ENCODE assay signal across 1 cellular context in the genomic region with DNA sequence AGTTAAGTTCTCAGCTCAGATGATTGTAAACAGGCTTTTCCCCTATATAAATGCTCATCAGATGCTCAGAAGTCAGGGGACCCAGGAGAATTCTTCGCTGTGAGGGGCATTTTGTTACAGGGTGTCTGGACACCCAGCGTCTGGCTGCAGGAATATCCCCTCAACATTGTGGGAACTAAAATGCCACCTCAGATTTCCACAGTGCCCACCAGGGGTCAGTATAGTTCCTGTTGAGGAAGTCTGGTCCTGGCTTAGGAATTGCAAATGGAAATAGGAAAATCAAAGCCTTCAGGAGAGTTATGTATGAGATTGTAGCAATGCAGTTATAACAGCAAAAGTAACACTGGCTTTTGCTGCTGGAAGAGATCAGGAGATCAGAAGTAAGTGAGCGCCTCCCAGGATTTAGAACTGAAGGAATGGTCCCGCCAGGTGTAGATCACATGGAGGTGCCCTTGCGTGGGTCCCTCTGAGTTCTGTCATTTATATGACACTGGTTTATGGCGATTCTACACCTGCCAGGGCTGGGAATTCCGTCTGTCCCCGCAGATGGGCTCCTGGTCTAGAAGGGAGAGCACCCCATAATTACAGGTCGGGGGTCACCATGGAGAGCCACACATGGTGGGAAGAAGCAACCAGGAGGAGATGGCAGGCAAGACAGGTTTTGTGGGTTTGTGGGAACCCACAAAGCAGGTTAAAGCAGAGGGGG.
TF ChIP-seq lines count a peak whose summit lies in the region.

No MANE protein-coding gene starts in this region.

TF ChIP-seq in K562, 482 proteins besides CTCF, POLR2A, EP300 and RAD21 (continued from another document):
- TF ChIP-seq, protein P1, sequence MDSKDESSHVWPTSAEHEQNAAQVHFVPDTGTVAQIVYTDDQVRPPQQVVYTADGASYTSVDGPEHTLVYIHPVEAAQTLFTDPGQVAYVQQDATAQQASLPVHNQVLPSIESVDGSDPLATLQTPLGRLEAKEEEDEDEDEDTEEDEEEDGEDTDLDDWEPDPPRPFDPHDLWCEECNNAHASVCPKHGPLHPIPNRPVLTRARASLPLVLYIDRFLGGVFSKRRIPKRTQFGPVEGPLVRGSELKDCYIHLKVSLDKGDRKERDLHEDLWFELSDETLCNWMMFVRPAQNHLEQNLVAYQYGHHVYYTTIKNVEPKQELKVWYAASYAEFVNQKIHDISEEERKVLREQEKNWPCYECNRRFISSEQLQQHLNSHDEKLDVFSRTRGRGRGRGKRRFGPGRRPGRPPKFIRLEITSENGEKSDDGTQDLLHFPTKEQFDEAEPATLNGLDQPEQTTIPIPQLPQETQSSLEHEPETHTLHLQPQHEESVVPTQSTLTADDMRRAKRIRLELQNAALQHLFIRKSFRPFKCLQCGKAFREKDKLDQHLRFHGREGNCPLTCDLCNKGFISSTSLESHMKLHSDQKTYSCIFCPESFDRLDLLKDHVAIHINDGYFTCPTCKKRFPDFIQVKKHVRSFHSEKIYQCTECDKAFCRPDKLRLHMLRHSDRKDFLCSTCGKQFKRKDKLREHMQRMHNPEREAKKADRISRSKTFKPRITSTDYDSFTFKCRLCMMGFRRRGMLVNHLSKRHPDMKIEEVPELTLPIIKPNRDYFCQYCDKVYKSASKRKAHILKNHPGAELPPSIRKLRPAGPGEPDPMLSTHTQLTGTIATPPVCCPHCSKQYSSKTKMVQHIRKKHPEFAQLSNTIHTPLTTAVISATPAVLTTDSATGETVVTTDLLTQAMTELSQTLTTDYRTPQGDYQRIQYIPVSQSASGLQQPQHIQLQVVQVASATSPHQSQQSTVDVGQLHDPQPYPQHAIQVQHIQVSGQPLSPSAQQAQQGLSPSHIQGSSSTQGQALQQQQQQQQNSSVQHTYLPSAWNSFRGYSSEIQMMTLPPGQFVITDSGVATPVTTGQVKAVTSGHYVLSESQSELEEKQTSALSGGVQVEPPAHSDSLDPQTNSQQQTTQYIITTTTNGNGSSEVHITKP (IDR thresholded peaks at IDR 0.05; ENCODE audit: partially characterized antibody) = no peak
- TF ChIP-seq ZNF431 (CRISPR knock-in tag; IDR thresholded peaks at IDR 0.05) (no peak), ZNF589 (CRISPR knock-in tag; IDR thresholded peaks at IDR 0.05; ENCODE audit: low read depth) (no peak), NR1H2 (CRISPR knock-in tag; IDR thresholded peaks at IDR 0.05) (no peak), STAG1 (CRISPR knock-in tag; IDR thresholded peaks at IDR 0.05; ENCODE audit: borderline replicate concordance) (peak; percentile 17; the same call in 1 of the 2 replicates), NCOR1 (IDR thresholded peaks at IDR 0.05) (no peak), LCOR (CRISPR knock-in tag; IDR thresholded peaks at IDR 0.05) (no peak), GTF2E2 (tag; IDR thresholded peaks at IDR 0.05) (no peak), RNF2 (IDR thresholded peaks at IDR 0.05) (no peak), KLF1 (tag; IDR thresholded peaks at IDR 0.05) (no peak), NFYB (IDR thresholded peaks at IDR 0.05; ENCODE audit: extremely low read depth, insufficient read length) (no peak), POU5F1 (IDR thresholded peaks at IDR 0.05; ENCODE audit: borderline replicate concordance, low read depth, low read length, partially characterized antibody) (no peak)
- TF ChIP-seq, protein P2, sequence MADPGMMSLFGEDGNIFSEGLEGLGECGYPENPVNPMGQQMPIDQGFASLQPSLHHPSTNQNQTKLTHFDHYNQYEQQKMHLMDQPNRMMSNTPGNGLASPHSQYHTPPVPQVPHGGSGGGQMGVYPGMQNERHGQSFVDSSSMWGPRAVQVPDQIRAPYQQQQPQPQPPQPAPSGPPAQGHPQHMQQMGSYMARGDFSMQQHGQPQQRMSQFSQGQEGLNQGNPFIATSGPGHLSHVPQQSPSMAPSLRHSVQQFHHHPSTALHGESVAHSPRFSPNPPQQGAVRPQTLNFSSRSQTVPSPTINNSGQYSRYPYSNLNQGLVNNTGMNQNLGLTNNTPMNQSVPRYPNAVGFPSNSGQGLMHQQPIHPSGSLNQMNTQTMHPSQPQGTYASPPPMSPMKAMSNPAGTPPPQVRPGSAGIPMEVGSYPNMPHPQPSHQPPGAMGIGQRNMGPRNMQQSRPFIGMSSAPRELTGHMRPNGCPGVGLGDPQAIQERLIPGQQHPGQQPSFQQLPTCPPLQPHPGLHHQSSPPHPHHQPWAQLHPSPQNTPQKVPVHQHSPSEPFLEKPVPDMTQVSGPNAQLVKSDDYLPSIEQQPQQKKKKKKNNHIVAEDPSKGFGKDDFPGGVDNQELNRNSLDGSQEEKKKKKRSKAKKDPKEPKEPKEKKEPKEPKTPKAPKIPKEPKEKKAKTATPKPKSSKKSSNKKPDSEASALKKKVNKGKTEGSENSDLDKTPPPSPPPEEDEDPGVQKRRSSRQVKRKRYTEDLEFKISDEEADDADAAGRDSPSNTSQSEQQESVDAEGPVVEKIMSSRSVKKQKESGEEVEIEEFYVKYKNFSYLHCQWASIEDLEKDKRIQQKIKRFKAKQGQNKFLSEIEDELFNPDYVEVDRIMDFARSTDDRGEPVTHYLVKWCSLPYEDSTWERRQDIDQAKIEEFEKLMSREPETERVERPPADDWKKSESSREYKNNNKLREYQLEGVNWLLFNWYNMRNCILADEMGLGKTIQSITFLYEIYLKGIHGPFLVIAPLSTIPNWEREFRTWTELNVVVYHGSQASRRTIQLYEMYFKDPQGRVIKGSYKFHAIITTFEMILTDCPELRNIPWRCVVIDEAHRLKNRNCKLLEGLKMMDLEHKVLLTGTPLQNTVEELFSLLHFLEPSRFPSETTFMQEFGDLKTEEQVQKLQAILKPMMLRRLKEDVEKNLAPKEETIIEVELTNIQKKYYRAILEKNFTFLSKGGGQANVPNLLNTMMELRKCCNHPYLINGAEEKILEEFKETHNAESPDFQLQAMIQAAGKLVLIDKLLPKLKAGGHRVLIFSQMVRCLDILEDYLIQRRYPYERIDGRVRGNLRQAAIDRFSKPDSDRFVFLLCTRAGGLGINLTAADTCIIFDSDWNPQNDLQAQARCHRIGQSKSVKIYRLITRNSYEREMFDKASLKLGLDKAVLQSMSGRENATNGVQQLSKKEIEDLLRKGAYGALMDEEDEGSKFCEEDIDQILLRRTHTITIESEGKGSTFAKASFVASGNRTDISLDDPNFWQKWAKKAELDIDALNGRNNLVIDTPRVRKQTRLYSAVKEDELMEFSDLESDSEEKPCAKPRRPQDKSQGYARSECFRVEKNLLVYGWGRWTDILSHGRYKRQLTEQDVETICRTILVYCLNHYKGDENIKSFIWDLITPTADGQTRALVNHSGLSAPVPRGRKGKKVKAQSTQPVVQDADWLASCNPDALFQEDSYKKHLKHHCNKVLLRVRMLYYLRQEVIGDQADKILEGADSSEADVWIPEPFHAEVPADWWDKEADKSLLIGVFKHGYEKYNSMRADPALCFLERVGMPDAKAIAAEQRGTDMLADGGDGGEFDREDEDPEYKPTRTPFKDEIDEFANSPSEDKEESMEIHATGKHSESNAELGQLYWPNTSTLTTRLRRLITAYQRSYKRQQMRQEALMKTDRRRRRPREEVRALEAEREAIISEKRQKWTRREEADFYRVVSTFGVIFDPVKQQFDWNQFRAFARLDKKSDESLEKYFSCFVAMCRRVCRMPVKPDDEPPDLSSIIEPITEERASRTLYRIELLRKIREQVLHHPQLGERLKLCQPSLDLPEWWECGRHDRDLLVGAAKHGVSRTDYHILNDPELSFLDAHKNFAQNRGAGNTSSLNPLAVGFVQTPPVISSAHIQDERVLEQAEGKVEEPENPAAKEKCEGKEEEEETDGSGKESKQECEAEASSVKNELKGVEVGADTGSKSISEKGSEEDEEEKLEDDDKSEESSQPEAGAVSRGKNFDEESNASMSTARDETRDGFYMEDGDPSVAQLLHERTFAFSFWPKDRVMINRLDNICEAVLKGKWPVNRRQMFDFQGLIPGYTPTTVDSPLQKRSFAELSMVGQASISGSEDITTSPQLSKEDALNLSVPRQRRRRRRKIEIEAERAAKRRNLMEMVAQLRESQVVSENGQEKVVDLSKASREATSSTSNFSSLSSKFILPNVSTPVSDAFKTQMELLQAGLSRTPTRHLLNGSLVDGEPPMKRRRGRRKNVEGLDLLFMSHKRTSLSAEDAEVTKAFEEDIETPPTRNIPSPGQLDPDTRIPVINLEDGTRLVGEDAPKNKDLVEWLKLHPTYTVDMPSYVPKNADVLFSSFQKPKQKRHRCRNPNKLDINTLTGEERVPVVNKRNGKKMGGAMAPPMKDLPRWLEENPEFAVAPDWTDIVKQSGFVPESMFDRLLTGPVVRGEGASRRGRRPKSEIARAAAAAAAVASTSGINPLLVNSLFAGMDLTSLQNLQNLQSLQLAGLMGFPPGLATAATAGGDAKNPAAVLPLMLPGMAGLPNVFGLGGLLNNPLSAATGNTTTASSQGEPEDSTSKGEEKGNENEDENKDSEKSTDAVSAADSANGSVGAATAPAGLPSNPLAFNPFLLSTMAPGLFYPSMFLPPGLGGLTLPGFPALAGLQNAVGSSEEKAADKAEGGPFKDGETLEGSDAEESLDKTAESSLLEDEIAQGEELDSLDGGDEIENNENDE (IDR thresholded peaks at IDR 0.05; ENCODE audit: low read depth, low read length) = no peak
- TF ChIP-seq, protein P3, sequence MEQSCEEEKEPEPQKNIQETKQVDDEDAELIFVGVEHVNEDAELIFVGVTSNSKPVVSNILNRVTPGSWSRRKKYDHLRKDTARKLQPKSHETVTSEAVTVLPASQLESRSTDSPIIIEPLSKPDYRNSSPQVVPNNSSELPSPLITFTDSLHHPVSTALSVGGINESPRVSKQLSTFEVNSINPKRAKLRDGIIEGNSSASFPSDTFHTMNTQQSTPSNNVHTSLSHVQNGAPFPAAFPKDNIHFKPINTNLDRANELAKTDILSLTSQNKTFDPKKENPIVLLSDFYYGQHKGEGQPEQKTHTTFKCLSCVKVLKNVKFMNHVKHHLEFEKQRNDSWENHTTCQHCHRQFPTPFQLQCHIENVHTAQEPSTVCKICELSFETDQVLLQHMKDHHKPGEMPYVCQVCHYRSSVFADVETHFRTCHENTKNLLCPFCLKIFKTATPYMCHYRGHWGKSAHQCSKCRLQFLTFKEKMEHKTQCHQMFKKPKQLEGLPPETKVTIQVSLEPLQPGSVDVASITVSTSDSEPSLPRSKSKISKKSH (CRISPR knock-in tag; IDR thresholded peaks at IDR 0.05) = no peak
- TF ChIP-seq, protein P4, sequence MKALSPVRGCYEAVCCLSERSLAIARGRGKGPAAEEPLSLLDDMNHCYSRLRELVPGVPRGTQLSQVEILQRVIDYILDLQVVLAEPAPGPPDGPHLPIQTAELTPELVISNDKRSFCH (CRISPR knock-in tag; IDR thresholded peaks at IDR 0.05) = no peak
- TF ChIP-seq, protein P4 (tag; IDR thresholded peaks at IDR 0.05) = no peak
- TF ChIP-seq, protein P5, sequence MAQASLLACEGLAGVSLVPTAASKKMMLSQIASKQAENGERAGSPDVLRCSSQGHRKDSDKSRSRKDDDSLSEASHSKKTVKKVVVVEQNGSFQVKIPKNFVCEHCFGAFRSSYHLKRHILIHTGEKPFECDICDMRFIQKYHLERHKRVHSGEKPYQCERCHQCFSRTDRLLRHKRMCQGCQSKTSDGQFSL (CRISPR knock-in tag; IDR thresholded peaks at IDR 0.05) = no peak
- TF ChIP-seq, protein P5 (tag; IDR thresholded peaks at IDR 0.05) = no peak
- TF ChIP-seq, protein P6, sequence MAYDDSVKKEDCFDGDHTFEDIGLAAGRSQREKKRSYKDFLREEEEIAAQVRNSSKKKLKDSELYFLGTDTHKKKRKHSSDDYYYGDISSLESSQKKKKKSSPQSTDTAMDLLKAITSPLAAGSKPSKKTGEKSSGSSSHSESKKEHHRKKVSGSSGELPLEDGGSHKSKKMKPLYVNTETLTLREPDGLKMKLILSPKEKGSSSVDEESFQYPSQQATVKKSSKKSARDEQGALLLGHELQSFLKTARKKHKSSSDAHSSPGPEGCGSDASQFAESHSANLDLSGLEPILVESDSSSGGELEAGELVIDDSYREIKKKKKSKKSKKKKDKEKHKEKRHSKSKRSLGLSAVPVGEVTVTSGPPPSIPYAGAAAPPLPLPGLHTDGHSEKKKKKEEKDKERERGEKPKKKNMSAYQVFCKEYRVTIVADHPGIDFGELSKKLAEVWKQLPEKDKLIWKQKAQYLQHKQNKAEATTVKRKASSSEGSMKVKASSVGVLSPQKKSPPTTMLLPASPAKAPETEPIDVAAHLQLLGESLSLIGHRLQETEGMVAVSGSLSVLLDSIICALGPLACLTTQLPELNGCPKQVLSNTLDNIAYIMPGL (CRISPR knock-in tag; IDR thresholded peaks at IDR 0.05) = no peak
